1 cellular context compared by ENCODE assay signal in genomic region chr12:94305293-94305957, GRCh38.
A peak's percentile ranks its signal among the peaks of the same experiment; 100 is the strongest.
TF ChIP-seq lines count a peak whose summit lies in the region.

No MANE protein-coding gene starts in this region.

TF ChIP-seq in GM12878, 131 proteins besides CTCF, POLR2A, EP300 and RAD21 (continued from another document and continues in another):
- no peak for TF ChIP-seq USF1 (IDR thresholded peaks at IDR 0.05; ENCODE audit: borderline replicate concordance, extremely low read length, insufficient read depth, low read depth, low read length)
- TF ChIP-seq IRF3 (IDR thresholded peaks at IDR 0.05), result no peak
- TF ChIP-seq FOS (IDR thresholded peaks at IDR 0.05; ENCODE audit: borderline replicate concordance, extremely low read depth, insufficient read length), result no peak
- TF ChIP-seq PRDM15 (CRISPR knock-in tag; IDR thresholded peaks at IDR 0.05), result no peak
- peak; percentile 98 for TF ChIP-seq IKZF1 (conservative IDR thresholded peaks at IDR 0.05)
- TF ChIP-seq ZSCAN29 (IDR thresholded peaks at IDR 0.05), result no peak
- no peak for TF ChIP-seq ZBTB4 (CRISPR knock-in tag; IDR thresholded peaks at IDR 0.05)
- TF ChIP-seq MAX (IDR thresholded peaks at IDR 0.05; ENCODE audit: low read depth, low read length), result no peak
- no peak for TF ChIP-seq CHD4 (IDR thresholded peaks at IDR 0.05)
- TF ChIP-seq NR2F1 (conservative IDR thresholded peaks at IDR 0.05), result 0 out of 2 replicates have a peak, but pooled peaks have one; percentile 36
- peak; percentile 26 for TF ChIP-seq SKIL (IDR thresholded peaks at IDR 0.05; ENCODE audit: low read depth, poor library complexity, severe bottlenecking)
- 0 out of 2 replicates have a peak, but pooled peaks have one; percentile 36 for TF ChIP-seq TBL1XR1 (IDR thresholded peaks at IDR 0.05; ENCODE audit: low read depth, low read length)
- no peak for TF ChIP-seq ZBTB33 (IDR thresholded peaks at IDR 0.05)
- TF ChIP-seq PBX3 (IDR thresholded peaks at IDR 0.05; ENCODE audit: insufficient replicate concordance, low read depth, low read length), result no peak
- TF ChIP-seq NFIC (IDR thresholded peaks at IDR 0.05; ENCODE audit: low read depth, low read length), result peak; percentile 86
- no peak for TF ChIP-seq POLR2AphosphoS5 (IDR thresholded peaks at IDR 0.05; ENCODE audit: low read length)
- TF ChIP-seq JUND (IDR thresholded peaks at IDR 0.05; ENCODE audit: low read depth, low read length), result peak; percentile 83
- no peak for TF ChIP-seq SREBF2 (IDR thresholded peaks at IDR 0.05; ENCODE audit: low read length)
- TF ChIP-seq CBFB (IDR thresholded peaks at IDR 0.05; ENCODE audit: low read depth), result peak; percentile 62; the same call in 1 of the 2 replicates
- TF ChIP-seq MTA3 (IDR thresholded peaks at IDR 0.05; ENCODE audit: borderline replicate concordance, low read length), result peak; percentile 93
- no peak for TF ChIP-seq ZNF207 (IDR thresholded peaks at IDR 0.05; ENCODE audit: borderline replicate concordance)
- no peak for TF ChIP-seq MYB (IDR thresholded peaks at IDR 0.05; ENCODE audit: borderline replicate concordance, low read depth, low read length)
- TF ChIP-seq PAX8 (IDR thresholded peaks at IDR 0.05), result no peak
- TF ChIP-seq BACH1 (IDR thresholded peaks at IDR 0.05; ENCODE audit: borderline replicate concordance), result peak; percentile 44; the same call in 1 of the 2 replicates
- TF ChIP-seq NBN (IDR thresholded peaks at IDR 0.05), result 0 out of 2 replicates have a peak, but pooled peaks have one; percentile 53
- no peak for TF ChIP-seq SUPT20H (IDR thresholded peaks at IDR 0.05; ENCODE audit: borderline replicate concordance, control insufficient read depth, low read depth, low read length)
- TF ChIP-seq YY1 (IDR thresholded peaks at IDR 0.05; ENCODE audit: low read depth, low read length), result peak; percentile 35; the same call in 1 of the 2 replicates
- TF ChIP-seq NFYA (IDR thresholded peaks at IDR 0.05; ENCODE audit: borderline replicate concordance, low read depth, low read length), result no peak
- TF ChIP-seq IKZF2 (IDR thresholded peaks at IDR 0.05), result peak; percentile 99
- TF ChIP-seq SRF (IDR thresholded peaks at IDR 0.05; ENCODE audit: low read depth in 2 of 2, low read length in 2 of 2), result no peak
- no peak for TF ChIP-seq NFXL1 (IDR thresholded peaks at IDR 0.05; ENCODE audit: borderline replicate concordance)
- TF ChIP-seq RUNX3 (IDR thresholded peaks at IDR 0.05; ENCODE audit: low read length), result peak; percentile 99
- no peak for TF ChIP-seq ELK1 (IDR thresholded peaks at IDR 0.05; ENCODE audit: low read depth, low read length)
- TF ChIP-seq PAX5 (IDR thresholded peaks at IDR 0.05; ENCODE audit: borderline replicate concordance, low read depth, low read length), result no peak; the same call in 1 of the 2 replicates
- TF ChIP-seq SMAD1 (IDR thresholded peaks at IDR 0.05; ENCODE audit: low read depth, partially characterized antibody), result no peak
- TF ChIP-seq RAD51 (IDR thresholded peaks at IDR 0.05), result no peak
- TF ChIP-seq FOXM1 (IDR thresholded peaks at IDR 0.05; ENCODE audit: low read depth, low read length), result peak; percentile 64; the same call in 1 of the 2 replicates
- no peak for TF ChIP-seq TCF3 (IDR thresholded peaks at IDR 0.05; ENCODE audit: borderline replicate concordance, insufficient read depth, low read depth, low read length)
- no peak for TF ChIP-seq E4F1 (IDR thresholded peaks at IDR 0.05; ENCODE audit: borderline replicate concordance, partially characterized antibody)
- TF ChIP-seq KDM1A (IDR thresholded peaks at IDR 0.05; ENCODE audit: borderline replicate concordance), result no peak
- TF ChIP-seq RELB (IDR thresholded peaks at IDR 0.05; ENCODE audit: low read depth), result peak; percentile 92
- peak; percentile 24; the same call in 1 of the 2 replicates for TF ChIP-seq CREB1 (IDR thresholded peaks at IDR 0.05; ENCODE audit: low read depth)
